ENCODE assay signal across 18 cellular contexts in the genomic region with DNA sequence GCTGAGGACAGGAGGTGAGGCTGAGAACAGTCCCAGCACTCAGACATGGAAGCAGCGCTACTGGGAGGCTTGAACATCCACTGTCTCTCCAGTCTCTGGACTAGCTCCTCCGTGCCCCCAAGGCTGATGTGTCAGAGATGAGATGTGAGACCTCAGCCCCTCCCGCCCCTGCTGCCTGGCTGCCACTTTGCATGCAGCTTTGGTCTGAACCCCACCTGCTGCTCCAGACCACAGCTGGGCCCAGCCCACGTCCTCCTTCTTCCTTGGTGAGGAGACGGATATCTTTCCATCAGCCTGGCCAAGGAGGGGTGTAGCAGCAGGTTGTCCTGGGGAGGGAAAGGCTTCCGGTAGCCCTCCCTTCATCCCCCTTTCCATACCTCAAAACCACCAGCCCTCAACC.
A peak's percentile ranks its signal among the peaks of the same experiment; 100 is the strongest.
DNase-seq lines count a peak whose midpoint lies in the region; ATAC-seq and TF ChIP-seq lines count a peak whose summit lies in the region.
"Had no signal": no experiment of that assay in that cellular context is flagged by ENCODE, and none has a peak within 500 bp of the region (broad histone marks: within the 10 kb centered on the region; RNA-seq: fewer than 3 reads in every experiment).

No MANE protein-coding gene starts in this region.

- H3K4me3 Mint-ChIP-seq in endodermal cell = no peak overlapping the region
- H3K4me3 Mint-ChIP-seq: activated CD8-positive, alpha-beta T cell treated with anti-CD3 and anti-CD28 coated beads, Interleukin-2, amount 10 ng/mL, durations not matched to agents 7 days and 5 days; activated T-cell treated with anti-CD3 and anti-CD28 coated beads, Interleukin-2, amount 50 U/mL, for 72 hours; CD8-positive, alpha-beta memory T cell; stimulated activated effector memory CD8-positive, alpha-beta T cell treated with anti-CD3 and anti-CD28 coated beads, Interleukin-12 subunit alpha, Interleukin-12 subunit beta, amount 100 ng/mL, for 72 hours; WTC11 had no signal

- peaks cover 0 to 9% (median 0%) of the 10 kb centered on the region in 11 experiments; a peak in 2 of 22 replicates for H3K27me3 ChIP-seq in BLaER1 treated with 17β-estradiol and CSF1 and Interleukin-3, amounts not matched to agents 10 nM and 100 nM
- H3K27me3 ChIP-seq in H7 (ENCODE audit: control insufficient read depth, insufficient read depth, low read length) (no peaks in the 10 kb centered on the region), endodermal cell (ENCODE audit: control insufficient read depth, insufficient read depth, low read length, poor library complexity, severe bottlenecking) (no peaks in the 10 kb centered on the region)
- H3K27me3 ChIP-seq: tibial artery had no signal

- H3K27ac Mint-ChIP-seq in endodermal cell = no peak overlapping the region
- H3K27ac Mint-ChIP-seq: activated CD8-positive, alpha-beta T cell treated with anti-CD3 and anti-CD28 coated beads, Interleukin-2, amount 10 ng/mL, durations not matched to agents 7 days and 5 days; activated naive CD4-positive, alpha-beta T cell treated with anti-CD3 and anti-CD28 coated beads, Interleukin-2, amount 50 U/mL, for 72 hours; activated T-cell treated with anti-CD3 and anti-CD28 coated beads, Interleukin-2, amount 50 U/mL, for 72 hours; CD8-positive, alpha-beta memory T cell; stimulated activated effector memory CD8-positive, alpha-beta T cell treated with anti-CD3 and anti-CD28 coated beads, Interleukin-12 subunit alpha, Interleukin-12 subunit beta, amount 100 ng/mL, for 72 hours; WTC11 had no signal

- H3K4me1 Mint-ChIP-seq in endodermal cell = no peaks in the 10 kb centered on the region
- H3K4me1 Mint-ChIP-seq: CD8-positive, alpha-beta memory T cell; stimulated activated effector memory CD8-positive, alpha-beta T cell treated with anti-CD3 and anti-CD28 coated beads, Interleukin-12 subunit alpha, Interleukin-12 subunit beta, amount 100 ng/mL, for 72 hours had no signal

- DNase-seq in H7 = peak; percentile 43
- peak; percentile 50 for DNase-seq in endodermal cell
- DNase-seq in retina = peak; percentile 52
- no peak for DNase-seq in effector CD4-positive, alpha-beta T cell
- DNase-seq in stimulated activated naive CD4-positive, alpha-beta T cell treated with Interleukin-2 at 50 U/mL for 16 hours (lab: John Stamatoyannopoulos, UW) = no peak
- no peak for DNase-seq in NCI-H510A (lab: John Stamatoyannopoulos, UW)
- DNase-seq: activated T-cell treated with anti-CD3 and anti-CD28 coated beads, Interleukin-2, amount 50 U/mL, for 72 hours; CD8-positive, alpha-beta memory T cell; NCI-H187; nucleus accumbens had no signal

- ATAC-seq in HG02970 (IDR thresholded peaks at IDR 0.05; ENCODE audit: low FRiP score, unreplicated experiment) = no peak
- ATAC-seq: activated CD8-positive, alpha-beta T cell treated with anti-CD3 and anti-CD28 coated beads, Interleukin-2, amount 10 ng/mL, durations not matched to agents 7 days and 5 days; activated naive CD4-positive, alpha-beta T cell treated with anti-CD3 and anti-CD28 coated beads, Interleukin-2, amount 50 U/mL, for 72 hours; activated T-cell treated with anti-CD3 and anti-CD28 coated beads, Interleukin-2, amount 50 U/mL, for 72 hours; heart left ventricle had no signal

- no peak for TF ChIP-seq CTCF in endodermal cell (conservative IDR thresholded peaks at IDR 0.05)

- peak overlapping the region; percentile 2 to 92 (median 78); a peak in 18 of 22 replicates for H3K4me2 ChIP-seq in BLaER1 treated with 17β-estradiol and CSF1 and Interleukin-3, amounts not matched to agents 10 nM and 100 nM

- no peaks in the 10 kb centered on the region for H3K36me3 Mint-ChIP-seq in endodermal cell (ENCODE audit: low read depth)
- H3K36me3 Mint-ChIP-seq: activated naive CD4-positive, alpha-beta T cell treated with anti-CD3 and anti-CD28 coated beads, Interleukin-2, amount 50 U/mL, for 72 hours; CD8-positive, alpha-beta memory T cell; stimulated activated effector memory CD8-positive, alpha-beta T cell treated with anti-CD3 and anti-CD28 coated beads, Interleukin-12 subunit alpha, Interleukin-12 subunit beta, amount 100 ng/mL, for 72 hours; WTC11 had no signal

- no peaks in the 10 kb centered on the region for H3K9me3 Mint-ChIP-seq in endodermal cell
- H3K9me3 Mint-ChIP-seq: activated naive CD4-positive, alpha-beta T cell treated with anti-CD3 and anti-CD28 coated beads, Interleukin-2, amount 50 U/mL, for 72 hours; activated T-cell treated with anti-CD3 and anti-CD28 coated beads, Interleukin-2, amount 50 U/mL, for 72 hours; CD8-positive, alpha-beta memory T cell; stimulated activated effector memory CD8-positive, alpha-beta T cell treated with anti-CD3 and anti-CD28 coated beads, Interleukin-12 subunit alpha, Interleukin-12 subunit beta, amount 100 ng/mL, for 72 hours; WTC11 had no signal

- 85 to 100% methylated on average over 2 to 5 of the region's 6 CpGs for WGBS in endodermal cell (ENCODE audit: insufficient coverage in 1 of 2, insufficient read length in 1 of 2), 2 experiments

- no peaks in the 10 kb centered on the region for H3K9me3 ChIP-seq in BLaER1 treated with 17β-estradiol and CSF1 and Interleukin-3, amounts not matched to agents 10 nM and 100 nM (replicated peaks in 1 of 11)
- no peaks in the 10 kb centered on the region for H3K9me3 ChIP-seq in endodermal cell (ENCODE audit: control insufficient read depth, low read length)
- H3K9me3 ChIP-seq: heart left ventricle, tibial artery had no signal

- H3K4me1 ChIP-seq in BLaER1 treated with 17β-estradiol and CSF1 and Interleukin-3, amounts not matched to agents 10 nM and 100 nM = peaks cover 7 to 25% (median 24%) of the 10 kb centered on the region in 10 experiments
- H3K4me1 ChIP-seq in endodermal cell (ENCODE audit: control insufficient read depth, insufficient read depth, low read length) = no peaks in the 10 kb centered on the region
- H3K4me1 ChIP-seq: heart left ventricle, tibial artery had no signal

- H3K9ac ChIP-seq in BLaER1 treated with 17β-estradiol and CSF1 and Interleukin-3, amounts not matched to agents 10 nM and 100 nM = peak overlapping the region in 2 of 11 experiments; percentile 7 to 42; a peak in 2 of 22 replicates
- no peak overlapping the region for H3K9ac ChIP-seq in endodermal cell (ENCODE audit: extremely low read depth, low read length, poor library complexity, severe bottlenecking)

- H4K20me1 ChIP-seq in BLaER1 treated with 17β-estradiol and CSF1 and Interleukin-3, amounts not matched to agents 10 nM and 100 nM = peaks cover 0 to 13% (median 0%) of the 10 kb centered on the region in 11 experiments; a peak in 6 of 22 replicates

- peak overlapping the region in 1 of 11 experiments; percentile 4; a peak in 1 of 22 replicates for H3K27ac ChIP-seq in BLaER1 treated with 17β-estradiol and CSF1 and Interleukin-3, amounts not matched to agents 10 nM and 100 nM
- peak overlapping the region; percentile 49 for H3K27ac ChIP-seq in endodermal cell (ENCODE audit: low read depth, low read length)
- H3K27ac ChIP-seq: heart left ventricle, tibial artery had no signal

- H3K27me3 Mint-ChIP-seq in endodermal cell (ENCODE audit: insufficient read depth) = peaks cover 5% of the 10 kb centered on the region

- H3K36me3 ChIP-seq in BLaER1 treated with 17β-estradiol and CSF1 and Interleukin-3, amounts not matched to agents 10 nM and 100 nM = no peaks in the 10 kb centered on the region
- H3K36me3 ChIP-seq in H7 (replicated peaks; ENCODE audit: control insufficient read depth, insufficient read depth, low read length) (no peaks in the 10 kb centered on the region), endodermal cell (ENCODE audit: control insufficient read depth, insufficient read depth, low read length) (no peaks in the 10 kb centered on the region)
- H3K36me3 ChIP-seq: heart left ventricle, tibial artery had no signal

- no peak overlapping the region; a peak in 1 of 20 replicates for H3K4me3 ChIP-seq in BLaER1 treated with 17β-estradiol and CSF1 and Interleukin-3, amounts not matched to agents 10 nM and 100 nM
- no peak overlapping the region for H3K4me3 ChIP-seq in H7 (ENCODE audit: insufficient read depth, low read depth, low read length)
- H3K4me3 ChIP-seq in endodermal cell (ENCODE audit: low read length) = no peak overlapping the region
- H3K4me3 ChIP-seq: heart left ventricle, tibial artery had no signal

Comparison
In these comparisons a context has a peak if more than half of its experiments do, and no peak if none do; other contexts are left out.
1. DNase-seq: peak in H7 (single experiment), endodermal cell (single experiment) and retina (single experiment); none in effector CD4-positive, alpha-beta T cell (single experiment), stimulated activated naive CD4-positive, alpha-beta T cell treated with Interleukin-2 at 50 U/mL for 16 hours (single experiment) and NCI-H510A (single experiment).